1 cellular context compared by ENCODE assay signal in genomic region chr17:76845524-76845923, GRCh38.
TF ChIP-seq lines count a peak whose summit lies in the region.

No MANE protein-coding gene starts in this region.

TF ChIP-seq in K562, 482 proteins besides CTCF, POLR2A, EP300 and RAD21 (continued from another document and continues in another):
- TF ChIP-seq NKRF (IDR thresholded peaks at IDR 0.05; ENCODE audit: borderline replicate concordance) (no peak), SMARCE1 (IDR thresholded peaks at IDR 0.05) (peak; percentile 89), SIX5 (IDR thresholded peaks at IDR 0.05; ENCODE audit: borderline replicate concordance in 1 of 2, insufficient read depth in 1 of 2, low read depth in 1 of 2, low read length in 2 of 2) (no peak), ZBTB34 (CRISPR knock-in tag; IDR thresholded peaks at IDR 0.05) (no peak), CTBP1 (IDR thresholded peaks at IDR 0.05; ENCODE audit: borderline replicate concordance) (peak; percentile 13; the same call in 1 of the 2 replicates), ZNF384 (IDR thresholded peaks at IDR 0.05; ENCODE audit: low read depth, low read length) (no peak; the same call in 1 of the 2 replicates), HMG20A (CRISPR knock-in tag; conservative IDR thresholded peaks at IDR 0.05) (no peak), JUN (IDR thresholded peaks at IDR 0.05; ENCODE audit: borderline replicate concordance, low read depth, low read length) (peak; percentile 85), JUN (CRISPR knock-in tag; IDR thresholded peaks at IDR 0.05; ENCODE audit: borderline replicate concordance) (no peak), MAX (CRISPR knock-in tag; IDR thresholded peaks at IDR 0.05) (peak; percentile 35; the same call in 1 of the 2 replicates), MEIS2 (IDR thresholded peaks at IDR 0.05; ENCODE audit: partially characterized antibody) (no peak), ASH1L (IDR thresholded peaks at IDR 0.05; ENCODE audit: borderline replicate concordance, low read depth, partially characterized antibody) (no peak), MCM2 (IDR thresholded peaks at IDR 0.05; ENCODE audit: low read depth) (no peak), PHB2 (IDR thresholded peaks at IDR 0.05; ENCODE audit: low read depth) (no peak), TCF3 (CRISPR knock-in tag; IDR thresholded peaks at IDR 0.05) (peak; percentile 84), DDX20 (tag; IDR thresholded peaks at IDR 0.05; ENCODE audit: low read depth) (no peak), ZFP91 (CRISPR knock-in tag; IDR thresholded peaks at IDR 0.05) (no peak), ETV5 (CRISPR knock-in tag; IDR thresholded peaks at IDR 0.05; ENCODE audit: low read depth) (no peak), NBN (IDR thresholded peaks at IDR 0.05; ENCODE audit: low read depth) (0 out of 2 replicates have a peak, but pooled peaks have one; percentile 24), ZSCAN29 (IDR thresholded peaks at IDR 0.05) (peak; percentile 72), SRSF9 (IDR thresholded peaks at IDR 0.05; ENCODE audit: borderline replicate concordance, low read depth, low read length) (no peak), ATF3 (IDR thresholded peaks at IDR 0.05) (peak; percentile 85), ATF3 (CRISPR knock-in tag; conservative IDR thresholded peaks at IDR 0.05) (no peak), RBM25 (IDR thresholded peaks at IDR 0.05; ENCODE audit: low read depth, low read length, severe bottlenecking) (peak; percentile 43), CBFA2T2 (conservative IDR thresholded peaks at IDR 0.05) (peak; percentile 66), SOX6 (IDR thresholded peaks at IDR 0.05) (0 out of 2 replicates have a peak, but pooled peaks have one; percentile 33), TBP (optimal IDR thresholded peaks at IDR 0.05; ENCODE audit: low read depth, low read length) (no peak), AFF4 (CRISPR knock-in tag; IDR thresholded peaks at IDR 0.05) (0 out of 2 replicates have a peak, but pooled peaks have one; percentile 32), BHLHE40 (IDR thresholded peaks at IDR 0.05; ENCODE audit: low read length) (peak; percentile 50; the same call in 1 of the 2 replicates), FOS (IDR thresholded peaks at IDR 0.05; ENCODE audit: extremely low read depth, insufficient read length) (peak; percentile 27), RNF2 (IDR thresholded peaks at IDR 0.05) (peak; percentile 21; the same call in 1 of the 2 replicates), THRA (IDR thresholded peaks at IDR 0.05) (no peak), POLR2AphosphoS5 (IDR thresholded peaks at IDR 0.05; ENCODE audit: control insufficient read depth, insufficient read depth, low read depth, low read length) (0 out of 2 replicates have a peak, but pooled peaks have one; percentile 39), TARDBP (IDR thresholded peaks at IDR 0.05) (no peak), ZNF212 (CRISPR knock-in tag; IDR thresholded peaks at IDR 0.05) (no peak), E2F3 (CRISPR knock-in tag; IDR thresholded peaks at IDR 0.05) (no peak), ZNF121 (CRISPR knock-in tag; conservative IDR thresholded peaks at IDR 0.05) (peak; percentile 98), KDM2B (CRISPR knock-in tag; IDR thresholded peaks at IDR 0.05) (no peak), SMARCC2 (IDR thresholded peaks at IDR 0.05; ENCODE audit: low read depth) (peak; percentile 70), TCF7 (IDR thresholded peaks at IDR 0.05; ENCODE audit: borderline replicate concordance) (no peak), FOXJ2 (tag; IDR thresholded peaks at IDR 0.05) (no peak), POLR3G (IDR thresholded peaks at IDR 0.05; ENCODE audit: extremely low read depth, insufficient read length, insufficient replicate concordance) (no peak), TRIM28 (IDR thresholded peaks at IDR 0.05) (peak; percentile 57; the same call in 1 of the 2 replicates), RNF219 (CRISPR knock-in tag; IDR thresholded peaks at IDR 0.05) (no peak), HLTF (IDR thresholded peaks at IDR 0.05) (0 out of 2 replicates have a peak, but pooled peaks have one; percentile 57), ZBTB7A (IDR thresholded peaks at IDR 0.05; ENCODE audit: borderline replicate concordance, control insufficient read depth, low read depth, low read length) (no peak), MCM5 (IDR thresholded peaks at IDR 0.05; ENCODE audit: low read depth) (no peak), ARID4B (CRISPR knock-in tag; IDR thresholded peaks at IDR 0.05) (no peak), PHF21A (IDR thresholded peaks at IDR 0.05; ENCODE audit: borderline replicate concordance, low read depth) (no peak), ZNF324 (CRISPR knock-in tag; IDR thresholded peaks at IDR 0.05) (no peak)
